In genomic region chrX:136714626-136715599, GRCh38 we compare ENCODE assay signal across 1 cellular context.
TF ChIP-seq lines count a peak whose summit lies in the region.

No MANE protein-coding gene starts in this region.

TF ChIP-seq in GM12878, 131 proteins besides CTCF, POLR2A, EP300 and RAD21 (continued from another document):
- TF ChIP-seq REST (IDR thresholded peaks at IDR 0.05; ENCODE audit: low read depth, low read length) = no peak
- TF ChIP-seq RFX5 (IDR thresholded peaks at IDR 0.05; ENCODE audit: low read depth, low read length) = no peak
- TF ChIP-seq ETV6 (conservative IDR thresholded peaks at IDR 0.05 in 1 of 2, IDR thresholded peaks at IDR 0.05 in 1 of 2; ENCODE audit: borderline replicate concordance in 1 of 2, low read depth in 1 of 2) = 0 out of 4 replicates have a peak, but pooled peaks of 1 of the 2 experiments have one; percentile 11
- TF ChIP-seq SPI1 (IDR thresholded peaks at IDR 0.05; ENCODE audit: borderline replicate concordance, insufficient read depth, low read depth, low read length) = peak; percentile 96
- TF ChIP-seq MTA2 (IDR thresholded peaks at IDR 0.05; ENCODE audit: low read depth) = peak; percentile 34; the same call in 1 of the 2 replicates
- TF ChIP-seq RAD51 (IDR thresholded peaks at IDR 0.05) = no peak
- 0 out of 2 replicates have a peak, but pooled peaks have one; percentile 17 for TF ChIP-seq RUNX3 (IDR thresholded peaks at IDR 0.05; ENCODE audit: low read length)
- TF ChIP-seq HDAC2 (IDR thresholded peaks at IDR 0.05) = no peak
- TF ChIP-seq IKZF1 (conservative IDR thresholded peaks at IDR 0.05) = peak; percentile 67
- TF ChIP-seq IRF4 (IDR thresholded peaks at IDR 0.05; ENCODE audit: low read depth, low read length) = peak; percentile 61
